Comparison of ENCODE assay signal across 17 cellular contexts in the genomic region with DNA sequence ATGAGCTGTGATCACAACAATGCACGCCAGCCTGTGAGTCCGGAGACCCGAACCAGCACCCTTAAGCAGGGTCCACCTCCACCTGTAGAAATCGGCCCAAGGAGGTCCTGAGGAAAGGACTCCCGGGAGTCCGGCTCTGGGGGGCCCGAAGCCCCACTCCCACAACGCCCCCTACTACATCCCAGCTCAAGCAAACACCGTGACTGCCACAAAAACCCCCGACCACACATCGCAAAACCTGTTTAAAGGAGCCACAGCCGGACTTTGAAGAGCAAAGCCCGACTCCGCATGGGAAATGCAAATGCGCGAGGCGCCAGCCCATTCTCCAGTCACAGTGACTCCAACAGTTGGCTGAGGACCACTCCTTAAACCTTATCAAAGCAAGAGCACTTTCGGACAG.
DNase-seq lines count a peak whose midpoint lies in the region; ATAC-seq and TF ChIP-seq lines count a peak whose summit lies in the region.
"Had no signal": no experiment of that assay in that cellular context is flagged by ENCODE, and none has a peak within 500 bp of the region (broad histone marks: within the 10 kb centered on the region; RNA-seq: fewer than 3 reads in every experiment).

No MANE protein-coding gene starts in this region.

- H3K36me3 ChIP-seq in osteoblast (ENCODE audit: insufficient read depth, low read length): no peaks in the 10 kb centered on the region
- H3K36me3 ChIP-seq: BE2C; BLaER1 treated with 17β-estradiol and CSF1 and Interleukin-3, amounts not matched to agents 10 nM and 100 nM had no signal

- H3K27ac ChIP-seq in osteoblast (ENCODE audit: low read depth, low read length): no peak overlapping the region
- H3K27ac ChIP-seq: BLaER1 treated with 17β-estradiol and CSF1 and Interleukin-3, amounts not matched to agents 10 nM and 100 nM had no signal

- H2AFZ ChIP-seq in osteoblast (ENCODE audit: low read length): no peak overlapping the region

- H3K4me2 ChIP-seq in osteoblast (ENCODE audit: insufficient read depth, low read length): no peak overlapping the region
- H3K4me2 ChIP-seq: BLaER1 treated with 17β-estradiol and CSF1 and Interleukin-3, amounts not matched to agents 10 nM and 100 nM had no signal

- no peaks in the 10 kb centered on the region for H4K20me1 ChIP-seq in osteoblast (ENCODE audit: insufficient read depth, low read length)
- H4K20me1 ChIP-seq: BLaER1 treated with 17β-estradiol and CSF1 and Interleukin-3, amounts not matched to agents 10 nM and 100 nM had no signal

- no peak for ATAC-seq in GM18498 (IDR thresholded peaks at IDR 0.05; ENCODE audit: unreplicated experiment)

- H3K9me3 ChIP-seq in osteoblast (ENCODE audit: low read depth, low read length): no peaks in the 10 kb centered on the region
- H3K9me3 ChIP-seq: BE2C had no signal

- H3K4me3 ChIP-seq in osteoblast (ENCODE audit: insufficient read depth, low read length): no peak overlapping the region
- H3K4me3 ChIP-seq: BLaER1 treated with 17β-estradiol and CSF1 and Interleukin-3, amounts not matched to agents 10 nM and 100 nM had no signal

- no peaks in the 10 kb centered on the region for H3K4me1 ChIP-seq in osteoblast (ENCODE audit: insufficient read depth, low read length)
- H3K4me1 ChIP-seq: BE2C; BLaER1 treated with 17β-estradiol and CSF1 and Interleukin-3, amounts not matched to agents 10 nM and 100 nM had no signal

- H3K79me2 ChIP-seq in osteoblast (ENCODE audit: insufficient read depth, low read length): no peaks in the 10 kb centered on the region

- TF ChIP-seq CTCF in GM20000 (IDR thresholded peaks at IDR 0.05; ENCODE audit: extremely low read depth, missing control alignments) (no peak), osteoblast (IDR thresholded peaks at IDR 0.05; ENCODE audit: extremely low read depth, low read depth, low read length) (no peak)

- DNase-seq in AG20443 (ENCODE audit: low spot score) (peak; percentile 3), GM20000 (ENCODE audit: low spot score) (peak; percentile 4), HuH-7.5 (ENCODE audit: low spot score) (peak; percentile 7), osteoblast (ENCODE audit: insufficient read length, low spot score, missing footprints) (peak; percentile 60), Kasumi-1 (lab: John Stamatoyannopoulos, UW) (no peak), 8988T (no peak), HK-2 (ENCODE audit: unreplicated experiment) (no peak)
- DNase-seq: AML-193; BE2C; CD4-positive, alpha-beta T cell; DMS53; DMS79 treated with DMSO at 0.1 percent for 48 hours; GF-D8; GOT3; HCEC 1CT had no signal

- H3K27me3 ChIP-seq in osteoblast (ENCODE audit: insufficient read depth, low read length): no peaks in the 10 kb centered on the region
- H3K27me3 ChIP-seq: BE2C; BLaER1 treated with 17β-estradiol and CSF1 and Interleukin-3, amounts not matched to agents 10 nM and 100 nM had no signal

Comparison
In these comparisons a context has a peak if more than half of its experiments do, and no peak if none do; other contexts are left out.
1. DNase-seq: peak in AG20443 (single experiment), GM20000 (single experiment), HuH-7.5 (single experiment) and osteoblast (single experiment); none in Kasumi-1 (0 of 2), 8988T (single experiment) and HK-2 (single experiment).